In genomic region chr3:40309439-40309924, GRCh38 we compare ENCODE assay signal across 8 cellular contexts. TPM values are rescaled to one million over a fixed set of nuclear protein-coding genes. Genes with fewer than 3 reads are reported as not detected.
DNase-seq lines count a peak whose midpoint lies in the region; ATAC-seq, FAIRE-seq and TF ChIP-seq lines count a peak whose summit lies in the region.

Gene EIF1B (plus strand): TSS chr3:40309707. CDS start chr3:40309942, 235 bp downstream.

- ATAC-seq in GM19328 (IDR thresholded peaks at IDR 0.05; ENCODE audit: unreplicated experiment) (peak; percentile 95), HG03521 (IDR thresholded peaks at IDR 0.05; ENCODE audit: unreplicated experiment) (peak; percentile 96), HepG2 (peak; percentile 96)

- peak; percentile 89 to 94 for TF ChIP-seq POLR2A in HepG2 (IDR thresholded peaks at IDR 0.05; ENCODE audit: insufficient read depth in 1 of 2, low read depth in 2 of 2, low read length in 2 of 2)

- peaks cover 0 to 12% of the 10 kb centered on the region in 2 experiments for H3K36me3 ChIP-seq in HepG2 (replicated peaks in 1 of 2; ENCODE audit: control insufficient read depth in 1 of 2, insufficient read depth in 2 of 2, low read length in 2 of 2)

- DNase-seq in NCI-H748 (lab: John Stamatoyannopoulos, UW; ENCODE audit: unreplicated experiment) (peak; percentile 94), dermis blood vessel endothelial cell (peak; percentile 99), HepG2 (ENCODE audit: low spot score) (peak; percentile 93)
- DNase-seq in activated CD4-positive, alpha-beta T cell treated with anti-CD3 and anti-CD28 coated beads, Interleukin-2, amount 50 U/mL, for 24 hours (ENCODE audit: low read depth in 1 of 2, low spot score in 1 of 2), result peak; percentile 96
- peak; percentile 97 for DNase-seq in stimulated activated CD4-positive, alpha-beta T cell treated with anti-CD3 and anti-CD28 coated beads, Interleukin-4, amount 100 ng/mL, for 4 hours

- no peaks in the 10 kb centered on the region for H3K27me3 ChIP-seq in HepG2 (ENCODE audit: control insufficient read depth in 1 of 2, insufficient read depth in 2 of 2, low read length in 2 of 2)

- no TSS peak for BruUV-seq in HepG2 (replicated peaks; lab: Mats Ljungman, UMichigan)

- POLR2A ChIA-PET in HepG2 (lab: Yijun Ruan, JAX), result interaction anchor here (0.9 to 1.6 kb wide), 9 partner anchors 9 to 890 kb away, joined by 3 to 9 read pairs (median 3); partner anchors contain the start of genes CTNNB1, RPL14 and ZNF620

- TF ChIP-seq EP300 in HepG2 (IDR thresholded peaks at IDR 0.05; ENCODE audit: low read depth in 2 of 2, low read length in 2 of 2), result peak; percentile 18 to 53; a peak in 1 of 4 replicates
- no peak for TF ChIP-seq EP300 in HepG2 (CRISPR knock-in tag; IDR thresholded peaks at IDR 0.05; ENCODE audit: borderline replicate concordance)

- CTCF ChIA-PET in HepG2 (lab: Yijun Ruan, JAX; ENCODE audit: low intra/inter-chr PET ratio, low total read pairs), result interaction anchor here (0.9 kb wide), 1 partner anchor 118 kb away, joined by 3 read pairs; no protein-coding TSS in a partner anchor

- in situ Hi-C loops in HepG2 (cut with HindIII; ENCODE audit: extremely low pct_ligation_motif_present, low pct_unique_long_range_greater_than_20kb), result no loop called here

- under 1% methylated on average over 20 of the region's 49 CpGs for WGBS in HepG2 (ENCODE audit: low lambda C conversion rate)

- peak within 1 kb of the TSS; percentile 88 to 94 (median 93) for H3K4me3 ChIP-seq in HepG2 (replicated peaks in 1 of 3; ENCODE audit: insufficient read depth in 1 of 3, low read depth in 2 of 3, low read length in 3 of 3)

- peak; percentile 69 for FAIRE-seq in HepG2 (lab: Jason Lieb, UNC)

- intact Hi-C loops in HepG2 (cut with micrococcal nuclease; ENCODE audit: unreplicated experiment), result no loop called here

- H3K9me3 ChIP-seq in HepG2 (ENCODE audit: low read length), result no peaks in the 10 kb centered on the region

- H3K4me1 ChIP-seq in HepG2 (ENCODE audit: insufficient read depth, low read length), result peaks cover 41% of the 10 kb centered on the region

- peaks cover 19% of the 10 kb centered on the region for H3K79me2 ChIP-seq in HepG2 (ENCODE audit: insufficient read depth, low read length)

- H2AFZ ChIP-seq in HepG2 (ENCODE audit: low read length), result peak within 1 kb of the TSS; percentile 57

- H3K27ac ChIP-seq in C4-2B (peak within 1 kb of the TSS; percentile 82), HepG2 (ENCODE audit: extremely low read length, insufficient read depth, low read length) (peak within 1 kb of the TSS; percentile 96)

- TF ChIP-seq RAD21 in HepG2 (CRISPR knock-in tag; IDR thresholded peaks at IDR 0.05), result peak; percentile 56

- peak within 1 kb of the TSS; percentile 96 for H3K9ac ChIP-seq in HepG2 (ENCODE audit: insufficient read depth, low read depth, low read length)

- TF ChIP-seq CTCF in C4-2B (conservative IDR thresholded peaks at IDR 0.05) (peak; percentile 89), HepG2 (CRISPR knock-in tag; IDR thresholded peaks at IDR 0.05) (peak; percentile 95)

- H4K20me1 ChIP-seq in HepG2 (ENCODE audit: insufficient read depth, low read length), result no peaks in the 10 kb centered on the region; the same call in 1 of the 2 replicates

- peak within 1 kb of the TSS; percentile 77 for H3K4me2 ChIP-seq in HepG2 (ENCODE audit: low read depth, low read length)

TF ChIP-seq in HepG2, 621 proteins besides CTCF, POLR2A, EP300 and RAD21 (continues in another document):
- no peak for TF ChIP-seq ZBTB34 (CRISPR knock-in tag; IDR thresholded peaks at IDR 0.05)
- TF ChIP-seq ZNF24 (IDR thresholded peaks at IDR 0.05), result no peak
- no peak for TF ChIP-seq MNT (IDR thresholded peaks at IDR 0.05)
- no peak for TF ChIP-seq ZNF572 (CRISPR knock-in tag; IDR thresholded peaks at IDR 0.05)
- TF ChIP-seq ZMAT5 (CRISPR knock-in tag; IDR thresholded peaks at IDR 0.05; ENCODE audit: borderline replicate concordance, low read depth), result no peak
- TF ChIP-seq SOX5 (CRISPR knock-in tag; IDR thresholded peaks at IDR 0.05; ENCODE audit: borderline replicate concordance), result 0 out of 2 replicates have a peak, but pooled peaks have one; percentile 16
- TF ChIP-seq PAF1 (CRISPR knock-in tag; IDR thresholded peaks at IDR 0.05), result no peak
- no peak; the same call in 1 of the 2 replicates for TF ChIP-seq ZMYM3 (CRISPR knock-in tag; IDR thresholded peaks at IDR 0.05)
- TF ChIP-seq ZNF337 (CRISPR knock-in tag; IDR thresholded peaks at IDR 0.05; ENCODE audit: borderline replicate concordance, low read depth), result no peak
- no peak for TF ChIP-seq ZNF546 (CRISPR knock-in tag; conservative IDR thresholded peaks at IDR 0.05)
- TF ChIP-seq ZNF570 (CRISPR knock-in tag; IDR thresholded peaks at IDR 0.05; ENCODE audit: borderline replicate concordance), result no peak

RNA-seq across cellular contexts. Expression of gene EIF1B, which starts in this region (rescaled TPM):
- total RNA-seq in dermis blood vessel endothelial cell (19.3 and 19.7 TPM in 2 replicates), HepG2 (2016; rRNA removed; fragmentation: Illumina TruSeq; extraction: Trizol) (12.7 and 26.6 TPM in 2 replicates)
- 6.9 and 7.8 TPM in 2 replicates for total RNA-seq in HepG2 (2016; cell fraction: cytosol; rRNA removed; fragmentation: Illumina TruSeq; extraction: Trizol; ENCODE audit: low read depth)
- total RNA-seq in HepG2 (2016; cell fraction: insoluble cytoplasmic fraction; rRNA removed; fragmentation: Illumina TruSeq; extraction: Trizol), result 12.7 and 26.8 TPM in 2 replicates
- total RNA-seq in HepG2 (2016; cell fraction: membrane; rRNA removed; fragmentation: Illumina TruSeq; extraction: Trizol), result 12.7 and 13.6 TPM in 2 replicates
- total RNA-seq in HepG2 (2016; cell fraction: nucleus; rRNA removed; fragmentation: Illumina TruSeq; extraction: Trizol), result 30.8 and 31.8 TPM in 2 replicates
- polyA plus RNA-seq in HepG2 (2011; rRNA removed), result 28.0 and 29.1 TPM in 2 replicates
- polyA plus RNA-seq in HepG2 (2011; cell fraction: cytosol; rRNA removed), result 14.0 and 18.8 TPM in 2 replicates
- 23.7 and 28.7 TPM in 2 replicates for polyA plus RNA-seq in HepG2 (2011; cell fraction: nucleus; rRNA removed)
- 87.1 and 99.1 TPM in 2 replicates for polyA plus RNA-seq in HepG2 (2012)
- 28.7 and 30.6 TPM in 2 replicates for polyA plus RNA-seq in HepG2 (2016; cell fraction: cytosol; fragmentation: Illumina TruSeq; extraction: Trizol; ENCODE audit: low read depth)
- polyA plus RNA-seq in HepG2 (2016; cell fraction: insoluble cytoplasmic fraction; fragmentation: Illumina TruSeq; extraction: Trizol; ENCODE audit: low read depth), result 103 and 112 TPM in 2 replicates
- 42.0 and 42.2 TPM in 2 replicates for polyA plus RNA-seq in HepG2 (2016; cell fraction: membrane; fragmentation: Illumina TruSeq; extraction: Trizol; ENCODE audit: low read depth)
- 118 and 130 TPM in 2 replicates for polyA plus RNA-seq in HepG2 (2016; cell fraction: nucleus; fragmentation: Illumina TruSeq; extraction: Trizol; ENCODE audit: insufficient read depth, low read depth)
- polyA minus RNA-seq in HepG2 (2011; rRNA and poly(A)+ RNA removed; ENCODE audit: low replicate concordance), result 4.3 and 4.4 TPM in 2 replicates
- polyA minus RNA-seq in HepG2 (2011; cell fraction: cytosol; rRNA and poly(A)+ RNA removed), result 13.9 and 15.7 TPM in 2 replicates
- polyA minus RNA-seq in HepG2 (2011; cell fraction: nucleus; rRNA and poly(A)+ RNA removed), result 29.2 and 30.7 TPM in 2 replicates

Comparison
In these comparisons a context has a peak if more than half of its experiments do, and no peak if none do; other contexts are left out.
1. Peak in every context shown above with its lines: DNase-seq, ATAC-seq, H3K4me3 ChIP-seq and H3K27ac ChIP-seq.